8 cellular contexts compared by ENCODE assay signal in genomic region chr11:11621881-11622706, GRCh38. TPM values are rescaled to one million over a fixed set of nuclear protein-coding genes. Genes with fewer than 3 reads are reported as not detected.
DNase-seq lines count a peak whose midpoint lies in the region; ATAC-seq and TF ChIP-seq lines count a peak whose summit lies in the region.

Gene GALNT18 (minus strand): TSS chr11:11622005.

- no peak within 1 kb of the TSS for H3K27ac Mint-ChIP-seq in GM23338

- H3K4me3 Mint-ChIP-seq in GM23338, result peak within 1 kb of the TSS; percentile 87

- no peaks in the 10 kb centered on the region for H3K9me3 ChIP-seq in neuron (ENCODE audit: low read length)

- 0 out of 2 replicates have a peak, but pooled peaks cover 3% of the 10 kb centered on the region for H3F3A ChIP-seq in GM23338 (replicated peaks; ENCODE audit: low read depth)

- POLR2A ChIA-PET in RWPE1 (lab: Yijun Ruan, JAX; ENCODE audit: low non-redundant PET), result no interaction called here

- H3K4me1 Mint-ChIP-seq in GM23338, result peaks cover 30% of the 10 kb centered on the region

- TF ChIP-seq CTCF in GM23338 (conservative IDR thresholded peaks at IDR 0.05; ENCODE audit: low read depth in 2 of 2) (peak; percentile 34 to 49; a peak in 3 of 4 replicates), RWPE1 (conservative IDR thresholded peaks at IDR 0.05; ENCODE audit: low read depth) (peak; percentile 44), foreskin keratinocyte (conservative IDR thresholded peaks at IDR 0.05) (peak; percentile 73)

- ATAC-seq in GM23338, result peak; percentile 86
- peak; percentile 94 for ATAC-seq in foreskin keratinocyte

- CTCF ChIA-PET in RWPE1 (lab: Yijun Ruan, JAX), result interaction anchor here (0.5 to 2.1 kb wide), 9 partner anchors 38 to 722 kb away, joined by 3 to 10 read pairs (median 4); no protein-coding TSS in a partner anchor

- peaks cover 4% of the 10 kb centered on the region for H3K79me2 ChIP-seq in GM23338 (replicated peaks; ENCODE audit: insufficient read depth)

- H3K27ac ChIP-seq in GM23338 (ENCODE audit: low read depth) (no peak within 1 kb of the TSS), RWPE1 (peak within 1 kb of the TSS; percentile 75), foreskin keratinocyte (no peak within 1 kb of the TSS)

- H2AFZ ChIP-seq in GM23338 (peak within 1 kb of the TSS; percentile 94), neuron (ENCODE audit: low read depth, low read length) (peak within 1 kb of the TSS; percentile 74)

- peaks cover 31% of the 10 kb centered on the region for H3K27me3 Mint-ChIP-seq in GM23338 (ENCODE audit: insufficient read depth, low read depth, poor library complexity)

- H4K20me1 ChIP-seq in GM23338 (replicated peaks; ENCODE audit: insufficient read depth), result peaks cover 15% of the 10 kb centered on the region

- H3K27me3 ChIP-seq in GM23338 (ENCODE audit: insufficient read depth) (peaks cover 63% of the 10 kb centered on the region), foreskin keratinocyte (no peaks in the 10 kb centered on the region), neuron (ENCODE audit: insufficient read depth, low read length) (peaks cover 55% of the 10 kb centered on the region)

- DNase-seq in ELR (ENCODE audit: low read depth) (peak; percentile 88), GM23338 (ENCODE audit: low spot score) (peak; percentile 96), Kasumi-1 (lab: John Stamatoyannopoulos, UW) (peak; percentile 88 to 91), RWPE1 (ENCODE audit: low spot score) (peak; percentile 98), foreskin keratinocyte (peak; percentile 84 to 89), stromal cell of bone marrow (ENCODE audit: low read depth) (peak; percentile 85)
- peak; percentile 2 to 47 (median 18) for DNase-seq in activated naive CD4-positive, alpha-beta T cell (lab: John Stamatoyannopoulos, UW)

- H3K9me2 ChIP-seq in GM23338 (ENCODE audit: insufficient read depth), result 0 out of 2 replicates have a peak, but pooled peaks cover 7% of the 10 kb centered on the region

- H3K4me3 ChIP-seq in GM23338 (peak within 1 kb of the TSS; percentile 90), neuron (ENCODE audit: low read length) (peak within 1 kb of the TSS; percentile 36)

- H3K4me1 ChIP-seq in GM23338 (ENCODE audit: insufficient read depth), result peaks cover 24% of the 10 kb centered on the region
- peaks cover 10% of the 10 kb centered on the region for H3K4me1 ChIP-seq in foreskin keratinocyte
- H3K4me1 ChIP-seq in neuron (ENCODE audit: insufficient read depth, low read length), result peaks cover 13% of the 10 kb centered on the region

- H3K36me3 ChIP-seq in GM23338 (ENCODE audit: insufficient read depth), result no peaks in the 10 kb centered on the region
- no peaks in the 10 kb centered on the region for H3K36me3 ChIP-seq in neuron (ENCODE audit: insufficient read depth, low read length)

- H3K36me3 Mint-ChIP-seq in GM23338 (ENCODE audit: low read depth), result no peaks in the 10 kb centered on the region

- no peaks in the 10 kb centered on the region for H3K9me3 Mint-ChIP-seq in GM23338

- peak within 1 kb of the TSS; percentile 99 for H3K4me2 ChIP-seq in GM23338

TF ChIP-seq in GM23338, 12 proteins besides CTCF, POLR2A, EP300 and RAD21:
- TF ChIP-seq POLR2AphosphoS5 (IDR thresholded peaks at IDR 0.05; ENCODE audit: low read depth), result peak; percentile 78
- no peak for TF ChIP-seq REST (IDR thresholded peaks at IDR 0.05; ENCODE audit: unreplicated experiment)

RNA-seq across cellular contexts. Expression of gene GALNT18, which starts in this region (rescaled TPM):
- 10.8 and 12.2 TPM in 2 replicates for total RNA-seq in GM23338 (2014; rRNA removed; shearing (Covaris generic))
- 3.2 and 4.3 TPM in 2 replicates for polyA plus RNA-seq in GM23338 (2016; fragmentation: Nextera tagmentation; extraction: Ambion mirVana)
- total RNA-seq in foreskin keratinocyte, result 35.1 and 36.0 TPM in 2 replicates
- polyA plus RNA-seq in foreskin keratinocyte, result 28.1 and 30.2 TPM in 2 replicates

Comparison
In these comparisons a context has a peak if more than half of its experiments do, and no peak if none do; other contexts are left out.
1. DNase-seq: peak in every context shown above with its lines; median percentile 98 in RWPE1; 96 in GM23338; 90 in Kasumi-1; 88 in ELR; 86 in foreskin keratinocyte; 85 in stromal cell of bone marrow; 18 in activated naive CD4-positive, alpha-beta T cell.